ENCODE assay signal across 29 cellular contexts in the genomic region with DNA sequence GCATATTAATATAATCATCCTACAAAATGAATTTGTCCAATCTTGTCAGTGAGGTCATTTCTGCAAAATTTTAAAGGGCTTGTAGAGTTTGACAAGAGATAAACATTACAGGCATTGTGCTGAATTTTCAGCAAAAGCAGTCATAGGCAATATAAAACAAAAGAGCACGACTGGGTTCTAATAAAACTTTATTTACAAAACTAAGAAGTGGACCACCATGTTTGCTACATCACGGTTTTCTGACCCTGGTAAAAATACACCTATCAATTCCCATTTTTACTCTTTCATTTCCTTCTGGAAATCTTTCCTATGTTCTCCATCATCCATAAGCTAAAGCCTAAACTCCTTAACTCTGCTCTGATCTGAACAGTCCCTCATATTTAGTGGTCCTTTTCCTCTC.
"Had no signal": no experiment of that assay in that cellular context is flagged by ENCODE, and none has a peak within 500 bp of the region (broad histone marks: within the 10 kb centered on the region; RNA-seq: fewer than 3 reads in every experiment).

No MANE protein-coding gene starts in this region.

- H3K9me3 ChIP-seq: adrenal gland, body of pancreas, breast epithelium had no signal

- FAIRE-seq: TTC549 had no signal

- ATAC-seq: activated CD8-positive, alpha-beta memory T cell treated with anti-CD3 and anti-CD28 coated beads, Interleukin-2, amount 10 ng/mL, durations not matched to agents 7 days and 5 days; activated CD8-positive, alpha-beta T cell treated with anti-CD3 and anti-CD28 coated beads, Interleukin-2, amount 10 ng/mL, durations not matched to agents 7 days and 5 days; body of pancreas had no signal

- DNase-seq: activated B cell treated with CpG ODN at 0.5 μM for 24 hours; activated CD4-positive, alpha-beta memory T cell treated with anti-CD3 and anti-CD28 coated beads, Interleukin-2, amount 10 ng/mL, durations not matched to agents 7 days and 5 days; activated CD4-positive, alpha-beta T cell treated with anti-CD3 and anti-CD28 coated beads for 4 hours; activated CD4-positive, alpha-beta T cell treated with anti-CD3 and anti-CD28 coated beads, Interleukin-2, amount 10 ng/mL, durations not matched to agents 24 days and 14 days; activated CD4-positive, alpha-beta T cell treated with anti-CD3 and anti-CD28 coated beads, Interleukin-2, amount 50 U/mL, for 48 hours; activated CD4-positive, CD25-positive, alpha-beta regulatory T cell treated with anti-CD3 and anti-CD28 coated beads, Interleukin-2, amount 50 U/mL, for 72 hours; activated CD8-positive, alpha-beta memory T cell treated with anti-CD3 and anti-CD28 coated beads for 24 hours; activated CD8-positive, alpha-beta memory T cell treated with anti-CD3 and anti-CD28 coated beads, Interleukin-2, amount 10 ng/mL, durations not matched to agents 7 days and 5 days; activated CD8-positive, alpha-beta memory T cell treated with anti-CD3 and anti-CD28 coated beads, Interleukin-2, amount 50 U/mL, for 48 hours; activated CD8-positive, alpha-beta T cell treated with anti-CD3 and anti-CD28 coated beads, Interleukin-2, amount 10 ng/mL, durations not matched to agents 7 days and 5 days; activated effector memory CD4-positive, alpha-beta T cell treated with Interleukin-2 at 50 U/mL for 16 hours; activated gamma-delta T cell; activated naive CD4-positive, alpha-beta T cell treated with anti-CD3 and anti-CD28 coated beads, Interleukin-2, amount 10 ng/mL, durations not matched to agents 7 days and 5 days; activated naive CD4-positive, alpha-beta T cell treated with Interleukin-2 at 50 U/mL for 16 hours; activated naive CD8-positive, alpha-beta T cell treated with anti-CD3 and anti-CD28 coated beads for 36 hours; activated T-cell treated with anti-CD3 and anti-CD28 coated beads, Interleukin-2, amount 50 U/mL, for 24 hours; activated T-cell treated with anti-CD3 and anti-CD28 coated beads, Interleukin-2, amount 50 U/mL, for 48 hours; adrenal gland; amniotic stem cell; aorta; body of pancreas; brain microvascular endothelial cell; central memory CD4-positive, alpha-beta T cell; T-helper 1 cell; T-helper 2 cell; T-helper 9 cell had no signal

- H3K27ac ChIP-seq: adrenal gland, body of pancreas, brain microvascular endothelial cell, VCaP had no signal

- H3K36me3 ChIP-seq: adrenal gland, brain microvascular endothelial cell, breast epithelium had no signal

- H3K4me3 ChIP-seq: adrenal gland, body of pancreas, breast epithelium had no signal

- H3K4me1 ChIP-seq: adrenal gland, body of pancreas, breast epithelium had no signal

- H3K27me3 ChIP-seq: adrenal gland, body of pancreas, brain microvascular endothelial cell, breast epithelium had no signal
